18 cellular contexts compared by ENCODE assay signal in the genomic region with DNA sequence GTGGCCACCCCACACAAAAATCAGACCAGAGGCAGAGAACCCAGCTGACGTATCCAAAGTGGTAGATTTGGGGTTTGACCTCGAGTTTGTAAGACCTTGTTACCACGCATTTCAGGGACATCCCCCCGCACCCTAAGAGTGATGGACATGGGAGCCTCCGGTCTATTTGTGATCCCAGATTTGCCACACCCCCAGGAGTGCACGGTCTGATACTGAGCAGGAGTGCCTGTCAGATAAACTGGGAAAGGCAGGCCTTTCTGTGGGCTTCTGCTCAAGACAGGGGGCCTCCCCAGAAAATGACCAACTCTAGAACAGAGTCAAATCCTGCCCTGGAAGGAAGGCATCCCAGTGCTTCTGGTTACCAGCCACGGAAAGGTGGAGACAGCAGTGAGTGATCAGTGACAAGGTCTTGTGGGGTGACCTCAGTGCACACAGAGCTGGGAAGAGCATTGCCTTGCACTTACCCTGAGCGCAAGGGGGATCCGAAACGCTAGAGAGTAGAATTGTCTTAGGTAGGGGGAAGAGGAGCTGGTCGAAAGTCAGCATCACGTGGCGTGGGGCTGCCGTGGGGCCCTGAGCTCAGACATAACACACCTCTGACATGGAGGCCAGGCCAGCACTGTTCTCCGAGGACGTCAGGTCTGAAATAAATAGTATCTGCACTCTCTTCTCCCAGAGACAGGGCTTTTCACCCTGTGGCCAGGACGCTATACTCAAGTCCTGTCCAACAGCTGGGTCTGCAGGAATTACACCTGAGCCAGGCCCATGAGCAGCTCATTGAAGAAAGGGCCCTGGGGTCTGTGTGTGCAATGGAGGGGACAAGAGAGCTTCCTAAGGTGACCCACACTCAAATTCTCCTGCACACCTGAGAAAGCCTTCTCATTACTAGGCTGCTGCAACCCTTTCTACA.
"Had no signal": no experiment of that assay in that cellular context is flagged by ENCODE, and none has a peak within 500 bp of the region (broad histone marks: within the 10 kb centered on the region; RNA-seq: fewer than 3 reads in every experiment).

No MANE protein-coding gene starts in this region.

- DNase-seq: activated CD4-positive, alpha-beta memory T cell treated with anti-CD3 and anti-CD28 coated beads for 36 hours; activated CD4-positive, alpha-beta T cell treated with anti-CD3 and anti-CD28 coated beads for 48 hours; activated gamma-delta T cell treated with Interleukin-2 at 50 U/mL for 16 hours; activated T-cell treated with anti-CD3 and anti-CD28 coated beads for 4 hours; anterior cingulate cortex; midbrain; natural killer cell; psoas muscle; stimulated activated CD4-positive, alpha-beta T cell treated with anti-CD3 and anti-CD28 coated beads, Interleukin-2, amount 100 ng/mL, for 24 hours; T-helper 9 cell; transverse colon had no signal

- H3K27ac ChIP-seq: gastroesophageal sphincter, pancreas, psoas muscle, right atrium auricular region, transverse colon had no signal

- H3K27me3 ChIP-seq: pancreas, right atrium auricular region, transverse colon had no signal

- H3K27me3 Mint-ChIP-seq: activated CD4-positive, alpha-beta memory T cell treated with anti-CD3 and anti-CD28 coated beads for 36 hours; activated naive CD4-positive, alpha-beta T cell treated with anti-CD3 and anti-CD28 coated beads, Interleukin-2, amount 50 U/mL, for 24 hours; stimulated activated memory B cell treated with anti-CD40 and anti-IgM and Interleukin-4, amounts not matched to agents 10 μg/mL and 1 μg/mL and 100 μg/mL, for 72 hours had no signal

- H3K36me3 Mint-ChIP-seq: activated CD4-positive, alpha-beta memory T cell treated with anti-CD3 and anti-CD28 coated beads for 36 hours; activated naive CD4-positive, alpha-beta T cell treated with anti-CD3 and anti-CD28 coated beads, Interleukin-2, amount 50 U/mL, for 24 hours; brain; natural killer cell; stimulated activated memory B cell treated with anti-CD40 and anti-IgM and Interleukin-4, amounts not matched to agents 10 μg/mL and 1 μg/mL and 100 μg/mL, for 72 hours had no signal

- H3K4me3 Mint-ChIP-seq: activated CD4-positive, alpha-beta memory T cell treated with anti-CD3 and anti-CD28 coated beads for 36 hours; activated naive CD4-positive, alpha-beta T cell treated with anti-CD3 and anti-CD28 coated beads, Interleukin-2, amount 50 U/mL, for 24 hours; brain; central memory CD8-positive, alpha-beta T cell; natural killer cell; stimulated activated memory B cell treated with anti-CD40 and anti-IgM and Interleukin-4, amounts not matched to agents 10 μg/mL and 1 μg/mL and 100 μg/mL, for 72 hours had no signal

- H3K36me3 ChIP-seq: gastroesophageal sphincter, pancreas, right atrium auricular region, transverse colon had no signal

- H3K9me3 Mint-ChIP-seq: activated CD4-positive, alpha-beta memory T cell treated with anti-CD3 and anti-CD28 coated beads for 36 hours; activated naive CD4-positive, alpha-beta T cell treated with anti-CD3 and anti-CD28 coated beads, Interleukin-2, amount 50 U/mL, for 24 hours; central memory CD8-positive, alpha-beta T cell had no signal

- H3K9me3 ChIP-seq: gastroesophageal sphincter, pancreas, psoas muscle, right atrium auricular region, transverse colon had no signal

- H3K4me3 ChIP-seq: gastroesophageal sphincter, pancreas, psoas muscle, right atrium auricular region, transverse colon had no signal

- H3K4me1 Mint-ChIP-seq: activated naive CD4-positive, alpha-beta T cell treated with anti-CD3 and anti-CD28 coated beads, Interleukin-2, amount 50 U/mL, for 24 hours; brain; central memory CD8-positive, alpha-beta T cell; natural killer cell; stimulated activated memory B cell treated with anti-CD40 and anti-IgM and Interleukin-4, amounts not matched to agents 10 μg/mL and 1 μg/mL and 100 μg/mL, for 72 hours had no signal

- H3K4me1 ChIP-seq: gastroesophageal sphincter, pancreas, psoas muscle, right atrium auricular region had no signal

- H3K27ac Mint-ChIP-seq: activated CD4-positive, alpha-beta memory T cell treated with anti-CD3 and anti-CD28 coated beads for 36 hours; activated naive CD4-positive, alpha-beta T cell treated with anti-CD3 and anti-CD28 coated beads, Interleukin-2, amount 50 U/mL, for 24 hours; brain; stimulated activated memory B cell treated with anti-CD40 and anti-IgM and Interleukin-4, amounts not matched to agents 10 μg/mL and 1 μg/mL and 100 μg/mL, for 72 hours had no signal
